21 cellular contexts compared by ENCODE assay signal in genomic region chr11:129944696-129945095, GRCh38.
"Had no signal": no experiment of that assay in that cellular context is flagged by ENCODE, and none has a peak within 500 bp of the region (broad histone marks: within the 10 kb centered on the region; RNA-seq: fewer than 3 reads in every experiment).

No MANE protein-coding gene starts in this region.

- H3K4me1 ChIP-seq: esophagus muscularis mucosa, foreskin keratinocyte, gastroesophageal sphincter, lower lobe of right lung had no signal

- DNase-seq: dermis blood vessel endothelial cell; dorsolateral prefrontal cortex; effector CD4-positive, alpha-beta T cell; effector memory CD4-positive, alpha-beta T cell; foreskin keratinocyte; glutamatergic neuron; head of caudate nucleus; heart right ventricle; hippocampal formation; left cardiac atrium; left lung; left ventricle myocardium superior; lower lobe of right lung; mesenchymal stem cell; mucosa of descending colon; naive B cell; naive thymus-derived CD8-positive, alpha-beta T cell had no signal

- H3K9me3 ChIP-seq: esophagus muscularis mucosa, gastroesophageal sphincter, heart right ventricle, left lung, lower lobe of right lung, mucosa of descending colon had no signal

- H3K4me1 Mint-ChIP-seq: naive thymus-derived CD8-positive, alpha-beta T cell had no signal

- H3K27me3 ChIP-seq: dorsolateral prefrontal cortex, esophagus muscularis mucosa, foreskin keratinocyte, gastroesophageal sphincter, heart right ventricle, left lung had no signal

- H3K4me3 ChIP-seq: coronary artery, dorsolateral prefrontal cortex, esophagus muscularis mucosa, gastroesophageal sphincter, heart right ventricle, left lung, lower lobe of right lung, mucosa of descending colon had no signal

- H3K4me3 Mint-ChIP-seq: mesothelial cell of epicardium; naive B cell; naive thymus-derived CD8-positive, alpha-beta T cell had no signal

- H3K27ac ChIP-seq: coronary artery, dorsolateral prefrontal cortex, esophagus muscularis mucosa, foreskin keratinocyte, gastroesophageal sphincter, heart right ventricle, left lung, lower lobe of right lung had no signal

- H3K9me3 Mint-ChIP-seq: mesothelial cell of epicardium; naive thymus-derived CD8-positive, alpha-beta T cell had no signal

- ATAC-seq: foreskin keratinocyte; gastroesophageal sphincter; heart right ventricle; left cardiac atrium; left lung; left ventricle myocardium superior; lower lobe of right lung; mucosa of descending colon; naive thymus-derived CD8-positive, alpha-beta T cell had no signal

- H3K27me3 Mint-ChIP-seq: naive B cell; naive thymus-derived CD8-positive, alpha-beta T cell had no signal

- H3K27ac Mint-ChIP-seq: mesothelial cell of epicardium; naive B cell; naive thymus-derived CD8-positive, alpha-beta T cell had no signal
